ENCODE assay signal across 8 cellular contexts in genomic region chr17:76107507-76107906, GRCh38. TPM values are rescaled to one million over a fixed set of nuclear protein-coding genes. Genes with fewer than 3 reads are reported as not detected.
DNase-seq lines count a peak whose midpoint lies in the region; ATAC-seq and TF ChIP-seq lines count a peak whose summit lies in the region.
"Had no signal": no experiment of that assay in that cellular context is flagged by ENCODE, and none has a peak within 500 bp of the region (broad histone marks: within the 10 kb centered on the region; RNA-seq: fewer than 3 reads in every experiment).

No MANE protein-coding gene starts in this region.

- peaks cover 14% of the 10 kb centered on the region for H3K36me3 Mint-ChIP-seq in CD4-positive, alpha-beta T cell (ENCODE audit: low read depth)
- H3K36me3 Mint-ChIP-seq in glutamatergic neuron (ENCODE audit: unreplicated experiment): no peaks in the 10 kb centered on the region

- H3K27me3 Mint-ChIP-seq in CD4-positive, alpha-beta T cell: no peaks in the 10 kb centered on the region
- no peaks in the 10 kb centered on the region for H3K27me3 Mint-ChIP-seq in glutamatergic neuron (ENCODE audit: unreplicated experiment)

- peaks cover 19% of the 10 kb centered on the region for H3K4me1 Mint-ChIP-seq in CD4-positive, alpha-beta T cell (ENCODE audit: low read depth)
- H3K4me1 Mint-ChIP-seq in glutamatergic neuron (ENCODE audit: low read depth, unreplicated experiment): peaks cover 3% of the 10 kb centered on the region

- no peaks in the 10 kb centered on the region for H3K9me3 ChIP-seq in CD4-positive, alpha-beta T cell (ENCODE audit: control insufficient read depth, low read length)

- H3K27ac ChIP-seq in CD4-positive, alpha-beta T cell (ENCODE audit: low read depth, low read length): no peak overlapping the region

- POLR2A ChIA-PET in CD4-positive, alpha-beta T cell (lab: Charles Lee): interaction anchor here (0.5 kb wide), 1 partner anchor 187 kb away, joined by 3 read pairs; no protein-coding TSS in a partner anchor

- no peak overlapping the region for H3K27ac Mint-ChIP-seq in CD4-positive, alpha-beta T cell
- H3K27ac Mint-ChIP-seq in glutamatergic neuron (ENCODE audit: unreplicated experiment): no peak overlapping the region

- H3K4me3 Mint-ChIP-seq in CD4-positive, alpha-beta T cell: no peak overlapping the region
- H3K4me3 Mint-ChIP-seq in glutamatergic neuron (ENCODE audit: unreplicated experiment): no peak overlapping the region

- TF ChIP-seq CTCF in CD4-positive, alpha-beta T cell (IDR thresholded peaks at IDR 0.05): peak; percentile 30
- TF ChIP-seq CTCF in GM12872 (IDR thresholded peaks at IDR 0.05; ENCODE audit: insufficient read depth, low read depth, low read length): peak; percentile 35; the same call in 2 of the 3 replicates
- TF ChIP-seq CTCF in glutamatergic neuron (IDR thresholded peaks at IDR 0.05; ENCODE audit: partially characterized antibody, unreplicated experiment): peak; percentile 25

- intact Hi-C loops in CD4-positive, alpha-beta T cell (cut with DNase I, micrococcal nuclease): loop anchor here in 1 of 2 experiments (5.0 kb wide), 1 partner anchor 95 kb away; no protein-coding TSS in a partner anchor
- intact Hi-C loops in posterior cingulate gyrus (cut with DNase I): no loop called here

- ATAC-seq in CD4-positive, alpha-beta T cell (ENCODE audit: poor library complexity): no peak
- no peak for ATAC-seq in HG03521 (IDR thresholded peaks at IDR 0.05; ENCODE audit: unreplicated experiment)
- no peak for ATAC-seq in activated CD4-positive, CD25-positive, alpha-beta regulatory T cell treated with anti-CD3 and anti-CD28 coated beads, Interleukin-2, amount 50 U/mL, for 24 hours

- no peak for DNase-seq in CD4-positive, alpha-beta T cell
- DNase-seq in RKO (ENCODE audit: low spot score) (peak; percentile 28), glutamatergic neuron (no peak), posterior cingulate gyrus (no peak)
- DNase-seq: activated CD8-positive, alpha-beta memory T cell treated with anti-CD3 and anti-CD28 coated beads for 24 hours had no signal

- H3K9me3 Mint-ChIP-seq in CD4-positive, alpha-beta T cell: no peaks in the 10 kb centered on the region
- H3K9me3 Mint-ChIP-seq in glutamatergic neuron (ENCODE audit: unreplicated experiment): peaks cover 2% of the 10 kb centered on the region

- no peaks in the 10 kb centered on the region for H3K27me3 ChIP-seq in CD4-positive, alpha-beta T cell (ENCODE audit: control insufficient read depth, insufficient read depth, low read length)

- CTCF ChIA-PET in CD4-positive, alpha-beta T cell (lab: Charles Lee): interaction anchor here (1.5 to 2.1 kb wide), 2 partner anchors 74 to 93 kb away, joined by 5 read pairs; no protein-coding TSS in a partner anchor

RNA-seq across cellular contexts. Expression of gene EXOC7, which starts 3.9 kb away (rescaled TPM):
- 10 to 100 TPM; 88.1 to 90.6 TPM for total RNA-seq in CD4-positive, alpha-beta T cell
- total RNA-seq in glutamatergic neuron (ENCODE audit: unreplicated experiment): 249 TPM

RNA-seq across cellular contexts. Expression of gene ZACN, which starts 28.5 kb away (rescaled TPM):
- under 1 TPM; 0.69 to 0.98 TPM for total RNA-seq in CD4-positive, alpha-beta T cell
- 1.9 TPM for total RNA-seq in glutamatergic neuron (ENCODE audit: unreplicated experiment)

RNA-seq across cellular contexts. Expression of gene GALR2, which starts 32.9 kb away (rescaled TPM):
- total RNA-seq in CD4-positive, alpha-beta T cell: 1 to 10 TPM in 1 of 2 experiments, under 1 TPM in 1; 0.59 to 1.0 TPM
- 3.3 TPM for total RNA-seq in glutamatergic neuron (ENCODE audit: unreplicated experiment)

RNA-seq across cellular contexts. Expression of gene FOXJ1, which starts 33.5 kb away (rescaled TPM):
- total RNA-seq in CD4-positive, alpha-beta T cell: under 1 TPM; 0.63 to 0.89 TPM
- not detected for total RNA-seq in glutamatergic neuron (ENCODE audit: unreplicated experiment)

RNA-seq across cellular contexts. Expression of gene SRP68, which starts 35.2 kb away (rescaled TPM):
- 100 to 1,000 TPM; 106 to 108 TPM for total RNA-seq in CD4-positive, alpha-beta T cell
- total RNA-seq in glutamatergic neuron (ENCODE audit: unreplicated experiment): 48.4 TPM
